In genomic region chr3:122680381-122681293, GRCh38 we compare ENCODE assay signal across 8 cellular contexts. TPM values are rescaled to one million over a fixed set of nuclear protein-coding genes. Genes with fewer than 3 reads are reported as not detected.
DNase-seq lines count a peak whose midpoint lies in the region; ATAC-seq, FAIRE-seq and TF ChIP-seq lines count a peak whose summit lies in the region.

Gene PARP14 (plus strand): TSS chr3:122680839. CDS start chr3:122680884, 45 bp downstream.

- peak; percentile 36 for ATAC-seq in GM21723 (IDR thresholded peaks at IDR 0.05; ENCODE audit: unreplicated experiment)

- H3K4me2 ChIP-seq in smooth muscle cell, result peak within 1 kb of the TSS; percentile 84

- H3K9me3 ChIP-seq in smooth muscle cell (replicated peaks; ENCODE audit: low read depth), result no peaks in the 10 kb centered on the region

- no peaks in the 10 kb centered on the region for H3F3A ChIP-seq in smooth muscle cell (ENCODE audit: low read depth)

- no peaks in the 10 kb centered on the region for H3K79me2 ChIP-seq in smooth muscle cell (ENCODE audit: low read depth)

- H3K27ac Mint-ChIP-seq in immature natural killer cell, result peak within 1 kb of the TSS; percentile 94 to 98 (median 96)

- peaks cover 0 to 5% (median 0%) of the 10 kb centered on the region in 3 donors for H3K36me3 Mint-ChIP-seq in immature natural killer cell

- H4K20me1 ChIP-seq in smooth muscle cell (ENCODE audit: low read depth), result no peaks in the 10 kb centered on the region

- TF ChIP-seq CTCF in cardiac fibroblast (IDR thresholded peaks at IDR 0.05; ENCODE audit: low read depth, low read length) (peak; percentile 3), smooth muscle cell (IDR thresholded peaks at IDR 0.05; ENCODE audit: borderline replicate concordance, insufficient read depth, poor library complexity, severe bottlenecking) (no peak), D721Med (IDR thresholded peaks at IDR 0.05; ENCODE audit: insufficient read depth, missing control alignments) (no peak)

- H3K4me1 Mint-ChIP-seq in immature natural killer cell, result peaks cover 59 to 70% of the 10 kb centered on the region in 2 donors

- no peaks in the 10 kb centered on the region for H3K27me3 ChIP-seq in smooth muscle cell (ENCODE audit: low read depth)

- FAIRE-seq in D721Med (lab: Jason Lieb, UNC), result no peak

- peak within 1 kb of the TSS; percentile 37 for H3K27ac ChIP-seq in smooth muscle cell (ENCODE audit: low read depth)

- H3K4me3 Mint-ChIP-seq in immature natural killer cell, result peak within 1 kb of the TSS; percentile 91 to 98 (median 95)

- 9% methylated on average over 47 of the region's 66 CpGs for WGBS in smooth muscle cell (ENCODE audit: low lambda C conversion rate)

- H3K9me3 Mint-ChIP-seq in immature natural killer cell, result peaks cover 0 to 1% (median 0%) of the 10 kb centered on the region in 6 donors

- peak within 1 kb of the TSS; percentile 97 for H2AFZ ChIP-seq in smooth muscle cell (ENCODE audit: low read depth)

- H3K9ac ChIP-seq in smooth muscle cell (ENCODE audit: low read depth), result peak within 1 kb of the TSS; percentile 84

- H3K4me1 ChIP-seq in smooth muscle cell (ENCODE audit: low read depth), result no peaks in the 10 kb centered on the region

- H3K36me3 ChIP-seq in smooth muscle cell (ENCODE audit: low read depth), result no peaks in the 10 kb centered on the region

- H3K27me3 Mint-ChIP-seq in immature natural killer cell (ENCODE audit: low read depth in 3 of 3), result peaks cover 0 to 12% (median 2%) of the 10 kb centered on the region in 3 donors

- H3K4me3 ChIP-seq in cardiac fibroblast (replicated peaks in 1 of 2; ENCODE audit: low read depth in 2 of 2, low read length in 2 of 2), result peak within 1 kb of the TSS; percentile 85 to 90
- peak within 1 kb of the TSS; percentile 96 for H3K4me3 ChIP-seq in smooth muscle cell

- DNase-seq in DMS114 treated with DMSO at 0.1 percent for 48 hours (lab: John Stamatoyannopoulos, UW; ENCODE audit: unreplicated experiment) (peak; percentile 26), MV-4-11 (lab: John Stamatoyannopoulos, UW) (peak; percentile 63), cardiac fibroblast (ENCODE audit: low read depth in 2 of 2) (peak; percentile 72 to 78), immature natural killer cell (peak; percentile 76 to 78 (median 78)), smooth muscle cell (lab: John Stamatoyannopoulos, UW; ENCODE audit: unreplicated experiment) (no peak), D721Med (ENCODE audit: insufficient read length, low spot score) (no peak)
- DNase-seq in activated CD4-positive, CD25-positive, alpha-beta regulatory T cell (lab: John Stamatoyannopoulos, UW), result peak; percentile 30 to 51 (median 37)

RNA-seq across cellular contexts. Expression of gene PARP14, which starts in this region (rescaled TPM):
- polyA plus RNA-seq in immature natural killer cell, result 10 to 100 TPM in 2 of 3 donors, 1 to 10 TPM in 1; 8.6 to 25.9 (median 15.8) TPM
- total RNA-seq in smooth muscle cell, result 14.5 and 26.2 TPM in 2 replicates
- 2.8 and 3.0 TPM in 2 replicates for polyA plus RNA-seq in smooth muscle cell

Comparison
In these comparisons a context has a peak if more than half of its experiments do, and no peak if none do; other contexts are left out.
1. DNase-seq: peak in DMS114 treated with DMSO at 0.1 percent for 48 hours (single experiment), MV-4-11 (single experiment), activated CD4-positive, CD25-positive, alpha-beta regulatory T cell (4 of 4), cardiac fibroblast (2 of 2) and immature natural killer cell (3 of 3); none in smooth muscle cell (single experiment) and D721Med (single experiment).